Comparison of ENCODE assay signal across 15 cellular contexts in the genomic region with DNA sequence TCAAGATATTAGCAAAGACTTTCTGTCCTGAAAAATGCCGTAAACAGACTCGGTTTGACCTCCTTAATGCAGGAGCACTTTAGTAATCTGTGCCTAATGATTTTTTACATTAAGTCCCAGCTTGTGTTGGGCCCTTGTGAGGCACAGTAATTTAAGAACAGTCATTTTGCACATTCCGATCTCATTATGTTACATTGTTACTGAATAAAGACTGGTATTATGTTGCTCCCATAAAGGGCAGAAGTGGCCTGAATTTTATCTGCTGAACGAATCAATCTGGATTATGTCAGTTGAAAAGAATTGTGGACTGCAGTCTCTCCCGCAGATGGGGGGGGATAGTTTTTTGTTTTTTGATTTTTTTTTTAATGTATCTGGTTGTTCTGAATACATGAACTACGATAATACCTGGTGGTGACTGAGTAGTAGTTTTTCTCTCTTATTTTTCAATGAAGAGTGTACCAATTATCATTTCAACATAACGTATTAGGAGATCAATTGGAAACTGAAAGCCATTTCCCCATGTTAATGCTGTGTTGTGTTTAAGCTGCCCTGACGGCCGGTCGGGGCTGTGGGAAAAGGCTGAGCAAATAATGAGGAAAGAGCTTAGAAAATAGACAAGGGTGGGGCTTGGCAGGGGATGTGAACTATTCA.
DNase-seq lines count a peak whose midpoint lies in the region; ATAC-seq and TF ChIP-seq lines count a peak whose summit lies in the region.
"Had no signal": no experiment of that assay in that cellular context is flagged by ENCODE, and none has a peak within 500 bp of the region (broad histone marks: within the 10 kb centered on the region; RNA-seq: fewer than 3 reads in every experiment).

No MANE protein-coding gene starts in this region.

- no peaks in the 10 kb centered on the region for H3K36me3 Mint-ChIP-seq in WTC11
- H3K36me3 Mint-ChIP-seq: activated naive CD8-positive, alpha-beta T cell treated with anti-CD3 and anti-CD28 coated beads for 36 hours had no signal

- H3K4me1 ChIP-seq in liver (ENCODE audit: control insufficient read depth in 4 of 4, insufficient read depth in 4 of 4, low read length in 3 of 4): peaks cover 2 to 36% (median 26%) of the 10 kb centered on the region in 4 donors

- H3K4me1 Mint-ChIP-seq in WTC11: peaks cover 33% of the 10 kb centered on the region
- H3K4me1 Mint-ChIP-seq: activated naive CD8-positive, alpha-beta T cell treated with anti-CD3 and anti-CD28 coated beads for 36 hours had no signal

- no peak for ATAC-seq in WTC11
- ATAC-seq: GM12878 had no signal

- no peaks in the 10 kb centered on the region for H3K27me3 Mint-ChIP-seq in WTC11 (ENCODE audit: low read depth)

- 0 out of 2 replicates have a peak, but pooled peaks cover 5% of the 10 kb centered on the region for H3K9me3 Mint-ChIP-seq in WTC11

- TF ChIP-seq CTCF in WTC11 (IDR thresholded peaks at IDR 0.05): no peak
- TF ChIP-seq CTCF in liver (IDR thresholded peaks at IDR 0.05; ENCODE audit: low read depth, low read length, missing input control): no peak

- POLR2A ChIA-PET in WTC11 (lab: Charles Lee): interaction anchor here (0.6 to 0.7 kb wide), 3 partner anchors 10 to 721 kb away, joined by 3 to 8 read pairs (median 5); no protein-coding TSS in a partner anchor

- DNase-seq in LHCN-M2 (ENCODE audit: low read depth) (peak; percentile 50), WTC11 (ENCODE audit: low spot score) (no peak), superior temporal gyrus (ENCODE audit: extremely low spot score) (peak; percentile 39), glomerular visceral epithelial cell (ENCODE audit: extremely low spot score) (no peak), HuH-7.5 (ENCODE audit: low spot score) (no peak), RPMI8226 (no peak)
- DNase-seq: activated naive CD8-positive, alpha-beta T cell treated with anti-CD3 and anti-CD28 coated beads for 36 hours; gastrocnemius medialis; KBM-7; NCI-H2029 treated with DMSO at 0.1 percent for 48 hours; OCI-M1; T-helper 9 cell had no signal

- H3K36me3 ChIP-seq in liver (ENCODE audit: control insufficient read depth in 4 of 4, insufficient read depth in 3 of 4, low read depth in 1 of 4, low read length in 3 of 4): no peaks in the 10 kb centered on the region
- H3K36me3 ChIP-seq: gastrocnemius medialis had no signal

- H3K27me3 ChIP-seq in liver (ENCODE audit: control insufficient read depth in 4 of 4, insufficient read depth in 4 of 4, low read length in 3 of 4): no peaks in the 10 kb centered on the region
- H3K27me3 ChIP-seq: gastrocnemius medialis had no signal

- CTCF ChIA-PET in WTC11 (lab: Charles Lee): interaction anchor here (0.5 to 1.6 kb wide), 10 partner anchors 12 to 795 kb away, joined by 3 to 13 read pairs (median 3); no protein-coding TSS in a partner anchor

- WGBS in liver: 32% methylated on average over 10 of the region's 10 CpGs

- H3K9ac ChIP-seq in liver (ENCODE audit: low read depth in 1 of 2, low read length in 2 of 2): no peak overlapping the region

- no peak overlapping the region for H3K27ac Mint-ChIP-seq in WTC11
- H3K27ac Mint-ChIP-seq: activated naive CD8-positive, alpha-beta T cell treated with anti-CD3 and anti-CD28 coated beads for 36 hours; progenitor cell of endocrine pancreas had no signal

- H3K9me3 ChIP-seq in liver (ENCODE audit: control insufficient read depth in 4 of 4, low read length in 3 of 4): no peaks in the 10 kb centered on the region
- H3K9me3 ChIP-seq: gastrocnemius medialis had no signal

- peak overlapping the region; percentile 55 to 65 for H3K27ac ChIP-seq in liver (ENCODE audit: low read depth in 1 of 2, low read length in 2 of 2)

- peak overlapping the region; percentile 3; the same call in 1 of the 2 replicates for H3K4me3 Mint-ChIP-seq in WTC11
- H3K4me3 Mint-ChIP-seq: activated naive CD8-positive, alpha-beta T cell treated with anti-CD3 and anti-CD28 coated beads for 36 hours had no signal

- no peak overlapping the region for H3K4me3 ChIP-seq in liver (ENCODE audit: low read depth in 1 of 3, low read length in 3 of 3)
- H3K4me3 ChIP-seq: GM12878 had no signal

- peak in 1 of 2 donors; percentile 15 for TF ChIP-seq RAD21 in liver (IDR thresholded peaks at IDR 0.05)

TF ChIP-seq in WTC11, 78 proteins besides CTCF, POLR2A, EP300 and RAD21 (continues in another document):
- TF ChIP-seq ATF1 (CRISPR knock-in tag; IDR thresholded peaks at IDR 0.05) (no peak), SMAD3 (CRISPR knock-in tag; IDR thresholded peaks at IDR 0.05; ENCODE audit: borderline replicate concordance) (no peak), ZNF317 (CRISPR knock-in tag; IDR thresholded peaks at IDR 0.05; ENCODE audit: borderline replicate concordance, low read depth) (no peak), RELA (CRISPR knock-in tag; IDR thresholded peaks at IDR 0.05; ENCODE audit: borderline replicate concordance) (no peak), TP53 (CRISPR knock-in tag; IDR thresholded peaks at IDR 0.05) (no peak), FOXP1 (CRISPR knock-in tag; IDR thresholded peaks at IDR 0.05; ENCODE audit: borderline replicate concordance) (no peak)
- TF ChIP-seq, protein P1, sequence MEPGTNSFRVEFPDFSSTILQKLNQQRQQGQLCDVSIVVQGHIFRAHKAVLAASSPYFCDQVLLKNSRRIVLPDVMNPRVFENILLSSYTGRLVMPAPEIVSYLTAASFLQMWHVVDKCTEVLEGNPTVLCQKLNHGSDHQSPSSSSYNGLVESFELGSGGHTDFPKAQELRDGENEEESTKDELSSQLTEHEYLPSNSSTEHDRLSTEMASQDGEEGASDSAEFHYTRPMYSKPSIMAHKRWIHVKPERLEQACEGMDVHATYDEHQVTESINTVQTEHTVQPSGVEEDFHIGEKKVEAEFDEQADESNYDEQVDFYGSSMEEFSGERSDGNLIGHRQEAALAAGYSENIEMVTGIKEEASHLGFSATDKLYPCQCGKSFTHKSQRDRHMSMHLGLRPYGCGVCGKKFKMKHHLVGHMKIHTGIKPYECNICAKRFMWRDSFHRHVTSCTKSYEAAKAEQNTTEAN (CRISPR knock-in tag; IDR thresholded peaks at IDR 0.05): no peak
- TF ChIP-seq, protein P2, sequence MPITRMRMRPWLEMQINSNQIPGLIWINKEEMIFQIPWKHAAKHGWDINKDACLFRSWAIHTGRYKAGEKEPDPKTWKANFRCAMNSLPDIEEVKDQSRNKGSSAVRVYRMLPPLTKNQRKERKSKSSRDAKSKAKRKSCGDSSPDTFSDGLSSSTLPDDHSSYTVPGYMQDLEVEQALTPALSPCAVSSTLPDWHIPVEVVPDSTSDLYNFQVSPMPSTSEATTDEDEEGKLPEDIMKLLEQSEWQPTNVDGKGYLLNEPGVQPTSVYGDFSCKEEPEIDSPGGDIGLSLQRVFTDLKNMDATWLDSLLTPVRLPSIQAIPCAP (CRISPR knock-in tag; IDR thresholded peaks at IDR 0.05): no peak

TF ChIP-seq in liver, 16 proteins besides CTCF, POLR2A, EP300 and RAD21 (continues in another document):
- TF ChIP-seq MAX (IDR thresholded peaks at IDR 0.05) (peak; percentile 55), HNF4G (IDR thresholded peaks at IDR 0.05) (no peak), GABPA (IDR thresholded peaks at IDR 0.05 in 1 of 2, conservative IDR thresholded peaks at IDR 0.05 in 1 of 2) (no peak), RXRA (IDR thresholded peaks at IDR 0.05) (peak; percentile 24 to 72), YY1 (IDR thresholded peaks at IDR 0.05) (peak; percentile 70), FOXA2 (IDR thresholded peaks at IDR 0.05) (no peak), JUND (IDR thresholded peaks at IDR 0.05) (peak in 1 of 2 donors; percentile 41), HNF4A (conservative IDR thresholded peaks at IDR 0.05) (peak; percentile 60 to 76), FOXA1 (IDR thresholded peaks at IDR 0.05) (no peak), EGR1 (IDR thresholded peaks at IDR 0.05; ENCODE audit: low read depth in 2 of 2) (peak in 1 of 2 donors; percentile 19)
- TF ChIP-seq, protein P3, sequence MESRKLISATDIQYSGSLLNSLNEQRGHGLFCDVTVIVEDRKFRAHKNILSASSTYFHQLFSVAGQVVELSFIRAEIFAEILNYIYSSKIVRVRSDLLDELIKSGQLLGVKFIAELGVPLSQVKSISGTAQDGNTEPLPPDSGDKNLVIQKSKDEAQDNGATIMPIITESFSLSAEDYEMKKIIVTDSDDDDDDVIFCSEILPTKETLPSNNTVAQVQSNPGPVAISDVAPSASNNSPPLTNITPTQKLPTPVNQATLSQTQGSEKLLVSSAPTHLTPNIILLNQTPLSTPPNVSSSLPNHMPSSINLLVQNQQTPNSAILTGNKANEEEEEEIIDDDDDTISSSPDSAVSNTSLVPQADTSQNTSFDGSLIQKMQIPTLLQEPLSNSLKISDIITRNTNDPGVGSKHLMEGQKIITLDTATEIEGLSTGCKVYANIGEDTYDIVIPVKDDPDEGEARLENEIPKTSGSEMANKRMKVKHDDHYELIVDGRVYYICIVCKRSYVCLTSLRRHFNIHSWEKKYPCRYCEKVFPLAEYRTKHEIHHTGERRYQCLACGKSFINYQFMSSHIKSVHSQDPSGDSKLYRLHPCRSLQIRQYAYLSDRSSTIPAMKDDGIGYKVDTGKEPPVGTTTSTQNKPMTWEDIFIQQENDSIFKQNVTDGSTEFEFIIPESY (IDR thresholded peaks at IDR 0.05): no peak

Comparison
In these comparisons a context has a peak if more than half of its experiments do, and no peak if none do; other contexts are left out.
1. DNase-seq: peak in LHCN-M2 (single experiment) and superior temporal gyrus (single experiment); none in WTC11 (single experiment), glomerular visceral epithelial cell (single experiment), HuH-7.5 (single experiment) and RPMI8226 (single experiment).